ENCODE assay signal across 8 cellular contexts in the genomic region with DNA sequence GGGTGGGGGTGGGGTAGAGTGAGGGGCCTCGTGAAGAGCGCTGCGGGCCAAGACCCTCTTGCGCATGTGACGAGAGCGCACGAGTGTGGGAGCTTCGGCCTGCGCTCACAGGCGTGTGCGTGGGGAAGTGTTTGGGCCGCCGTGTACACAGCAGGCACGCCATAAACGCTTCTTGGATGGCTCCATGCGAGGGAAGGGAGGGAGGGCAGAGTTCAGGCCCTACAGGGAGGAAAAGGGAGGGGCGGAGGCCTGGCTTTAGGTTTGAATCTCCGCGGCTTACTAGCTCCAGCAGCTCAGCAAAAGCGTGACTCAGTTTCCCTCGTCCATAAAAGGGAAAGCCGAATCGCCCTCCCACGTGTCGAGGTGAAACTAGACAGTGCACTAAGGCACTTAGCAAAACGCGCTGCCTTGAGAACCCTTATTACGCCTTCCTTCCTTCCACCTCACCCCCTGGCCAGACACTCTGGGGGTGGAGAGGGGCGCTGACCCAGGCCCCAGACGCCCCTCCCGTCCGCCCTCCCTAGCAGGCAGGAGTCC. TPM values are rescaled to one million over a fixed set of nuclear protein-coding genes. Genes with fewer than 3 reads are reported as not detected.
DNase-seq lines count a peak whose midpoint lies in the region; ATAC-seq, FAIRE-seq and TF ChIP-seq lines count a peak whose summit lies in the region.

No MANE protein-coding gene starts in this region.

- DNase-seq in GM12891 (ENCODE audit: insufficient read length, low spot score) (no peak), adipocyte (ENCODE audit: low read depth) (no peak), NCI-H82 treated with DMSO at 0.1 percent for 48 hours (lab: John Stamatoyannopoulos, UW; ENCODE audit: unreplicated experiment) (no peak), NCI-H1436 (lab: John Stamatoyannopoulos, UW) (no peak), NCI-H524 (lab: John Stamatoyannopoulos, UW) (no peak)

- ATAC-seq in GM19328 (IDR thresholded peaks at IDR 0.05; ENCODE audit: unreplicated experiment) = no peak

- FAIRE-seq in GM12891 (lab: Jason Lieb, UNC) = peak; percentile 70

- H3K4me3 ChIP-seq in adipocyte (ENCODE audit: low read length) (peak overlapping the region; percentile 71), iPS-18a (ENCODE audit: low read length) (peak overlapping the region; percentile 37), skin epidermis (peak overlapping the region in 6 of 7 experiments; percentile 5 to 40 (median 22))

- H3K9me3 ChIP-seq in adipocyte (ENCODE audit: control insufficient read depth, low read length) (no peaks in the 10 kb centered on the region), iPS-18a (ENCODE audit: control insufficient read depth, low read depth, low read length) (no peaks in the 10 kb centered on the region)

- TF ChIP-seq POLR2A in GM12891 (IDR thresholded peaks at IDR 0.05; ENCODE audit: low read depth, low read length) = no peak

- H3K4me1 ChIP-seq in adipocyte (ENCODE audit: control insufficient read depth, insufficient read depth, low read length) = peaks cover 21% of the 10 kb centered on the region
- no peaks in the 10 kb centered on the region for H3K4me1 ChIP-seq in iPS-18a (ENCODE audit: control insufficient read depth, low read depth, low read length)

- peak overlapping the region; percentile 79 for H3K9ac ChIP-seq in adipocyte (ENCODE audit: low read length)
- no peak overlapping the region for H3K9ac ChIP-seq in iPS-18a (ENCODE audit: low read length)

- H3K36me3 ChIP-seq in adipocyte (ENCODE audit: control insufficient read depth, insufficient read depth, low read length, severe bottlenecking) (no peaks in the 10 kb centered on the region), iPS-18a (ENCODE audit: control insufficient read depth, low read depth, low read length) (no peaks in the 10 kb centered on the region)

- H3K27ac ChIP-seq in iPS-18a (ENCODE audit: low read length) = no peak overlapping the region
- H3K27ac ChIP-seq in skin epidermis = peak overlapping the region in 14 of 21 experiments; percentile 8 to 84 (median 56)

- H3K27me3 ChIP-seq in adipocyte (replicated peaks; ENCODE audit: control insufficient read depth, insufficient read depth, low read length) (no peaks in the 10 kb centered on the region), iPS-18a (ENCODE audit: control insufficient read depth, insufficient read depth, low read length) (peaks cover 53% of the 10 kb centered on the region)

TF ChIP-seq in GM12891, 5 proteins besides CTCF, POLR2A, EP300 and RAD21:
- TF ChIP-seq SPI1 (IDR thresholded peaks at IDR 0.05; ENCODE audit: low read depth, low read length) (no peak), PAX5 (IDR thresholded peaks at IDR 0.05; ENCODE audit: insufficient read depth, low read length, severe bottlenecking) (no peak), POLR2AphosphoS5 (IDR thresholded peaks at IDR 0.05; ENCODE audit: low read depth, low read length) (no peak), POU2F2 (IDR thresholded peaks at IDR 0.05; ENCODE audit: low read depth, low read length) (no peak), TAF1 (IDR thresholded peaks at IDR 0.05; ENCODE audit: low read depth, low read length) (no peak)

RNA-seq across cellular contexts. Expression of a gene that starts 12.5 kb away (rescaled TPM):
- polyA plus RNA-seq in GM12891 (2012; ENCODE audit: low read depth, missing spikeins) = 138 TPM

RNA-seq across cellular contexts. Expression of a gene that starts 31.7 kb away (rescaled TPM):
- polyA plus RNA-seq in GM12891 (2012; ENCODE audit: low read depth, missing spikeins) = 43.5 TPM
